In genomic region chr22:32413715-32414114, GRCh38 we compare ENCODE assay signal across 11 cellular contexts. TPM values are rescaled to one million over a fixed set of nuclear protein-coding genes. Genes with fewer than 3 reads are reported as not detected.
A peak's percentile ranks its signal among the peaks of the same experiment; 100 is the strongest.
DNase-seq lines count a peak whose midpoint lies in the region; ATAC-seq and TF ChIP-seq lines count a peak whose summit lies in the region.
"Had no signal": no experiment of that assay in that cellular context is flagged by ENCODE, and none has a peak within 500 bp of the region (broad histone marks: within the 10 kb centered on the region; RNA-seq: fewer than 3 reads in every experiment).

No MANE protein-coding gene starts in this region.

- H3K4me3 ChIP-seq in LNCaP clone FGC (ENCODE audit: low read depth, low read length) (no peak overlapping the region), choroid plexus epithelial cell (ENCODE audit: low read depth, low read length) (no peak overlapping the region), osteoblast (ENCODE audit: insufficient read depth, low read length) (no peak overlapping the region), coronary artery (no peak overlapping the region)
- H3K4me3 ChIP-seq: gastrocnemius medialis had no signal

- no peaks in the 10 kb centered on the region for H3K36me3 ChIP-seq in osteoblast (ENCODE audit: insufficient read depth, low read length)

- ATAC-seq in HG03460 (IDR thresholded peaks at IDR 0.05; ENCODE audit: unreplicated experiment) (no peak), HG02870 (IDR thresholded peaks at IDR 0.05; ENCODE audit: unreplicated experiment) (no peak)
- ATAC-seq: gastrocnemius medialis had no signal

- peaks cover 16% of the 10 kb centered on the region for H3K4me1 ChIP-seq in osteoblast (ENCODE audit: insufficient read depth, low read length)

- H3K27ac ChIP-seq in osteoblast (ENCODE audit: low read depth, low read length) (no peak overlapping the region), coronary artery (no peak overlapping the region)
- H3K27ac ChIP-seq: gastrocnemius medialis had no signal

- DNase-seq in DMS 273 (lab: John Stamatoyannopoulos, UW; ENCODE audit: unreplicated experiment) (peak; percentile 5), DMS 273 treated with DMSO at 0.1 percent for 48 hours (lab: John Stamatoyannopoulos, UW) (no peak), LNCaP clone FGC (ENCODE audit: low read depth) (no peak), choroid plexus epithelial cell (ENCODE audit: low read depth) (peak; percentile 69), osteoblast (ENCODE audit: insufficient read length, low spot score, missing footprints) (no peak), coronary artery (ENCODE audit: low spot score) (no peak)
- DNase-seq: gastrocnemius medialis had no signal

- H4K20me1 ChIP-seq in osteoblast (ENCODE audit: insufficient read depth, low read length) = no peaks in the 10 kb centered on the region

- H3K9me3 ChIP-seq in osteoblast (ENCODE audit: low read depth, low read length) = no peaks in the 10 kb centered on the region
- H3K9me3 ChIP-seq: gastrocnemius medialis had no signal

- peaks cover 31% of the 10 kb centered on the region for H3K79me2 ChIP-seq in osteoblast (ENCODE audit: insufficient read depth, low read length)

- TF ChIP-seq CTCF in LNCaP clone FGC (IDR thresholded peaks at IDR 0.05; ENCODE audit: control insufficient read depth, extremely low read depth, insufficient read depth) (peak; percentile 43), choroid plexus epithelial cell (conservative IDR thresholded peaks at IDR 0.05; ENCODE audit: low read depth, low read length) (peak; percentile 70), osteoblast (IDR thresholded peaks at IDR 0.05; ENCODE audit: extremely low read depth, low read depth, low read length) (peak; percentile 49), coronary artery (IDR thresholded peaks at IDR 0.05) (no peak)

- H3K27me3 ChIP-seq in osteoblast (ENCODE audit: insufficient read depth, low read length) = peaks cover 11% of the 10 kb centered on the region
- H3K27me3 ChIP-seq: gastrocnemius medialis had no signal

- H2AFZ ChIP-seq in osteoblast (ENCODE audit: low read length) = no peak overlapping the region

- H3K4me2 ChIP-seq in osteoblast (ENCODE audit: insufficient read depth, low read length) = no peak overlapping the region

RNA-seq across cellular contexts. Expression of gene RTCB, which starts 1.7 kb away (rescaled TPM):
- 95.8 and 107 TPM in 2 replicates for total RNA-seq in osteoblast

RNA-seq across cellular contexts. Expression of gene BPIFC, which starts 50.5 kb away (rescaled TPM):
- not detected in 2 replicates for total RNA-seq in osteoblast
- total RNA-seq: gastrocnemius medialis, H4, NCI-H460 had no signal

RNA-seq across cellular contexts. Expression of gene RFPL3, which starts 56.0 kb away (rescaled TPM):
- total RNA-seq in osteoblast = not detected in 2 replicates
- total RNA-seq: gastrocnemius medialis, H4, NCI-H460 had no signal

Comparison
In these comparisons a context has a peak if more than half of its experiments do, and no peak if none do; other contexts are left out.
1. DNase-seq: peak in DMS 273 (single experiment) and choroid plexus epithelial cell (single experiment); none in DMS 273 treated with DMSO at 0.1 percent for 48 hours (single experiment), LNCaP clone FGC (single experiment), osteoblast (single experiment) and coronary artery (single experiment).